1 cellular context compared by ENCODE assay signal in the genomic region with DNA sequence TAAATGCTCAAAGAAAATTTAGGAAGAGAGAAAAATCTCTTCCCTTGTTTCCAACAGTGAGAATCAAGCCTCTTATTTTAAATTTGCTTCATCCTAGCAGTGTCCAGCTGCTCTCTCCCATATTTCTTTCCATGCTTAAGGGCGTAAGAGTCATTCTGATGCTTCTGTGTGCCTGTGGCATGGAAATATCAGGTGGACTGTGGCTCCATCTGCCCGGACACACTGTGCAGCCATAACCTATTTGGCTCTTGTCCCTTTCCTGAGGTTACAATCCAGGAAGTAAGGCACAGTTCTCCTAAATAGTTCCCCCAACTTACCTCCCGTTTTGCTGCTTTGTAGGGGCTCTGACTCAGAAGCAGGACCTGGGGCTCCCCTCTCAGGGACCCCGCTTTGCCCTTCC.
TF ChIP-seq lines count a peak whose summit lies in the region.

No MANE protein-coding gene starts in this region.

TF ChIP-seq in A549, 52 proteins besides CTCF, POLR2A, EP300 and RAD21 (continued from another document):
- TF ChIP-seq, protein P1, sequence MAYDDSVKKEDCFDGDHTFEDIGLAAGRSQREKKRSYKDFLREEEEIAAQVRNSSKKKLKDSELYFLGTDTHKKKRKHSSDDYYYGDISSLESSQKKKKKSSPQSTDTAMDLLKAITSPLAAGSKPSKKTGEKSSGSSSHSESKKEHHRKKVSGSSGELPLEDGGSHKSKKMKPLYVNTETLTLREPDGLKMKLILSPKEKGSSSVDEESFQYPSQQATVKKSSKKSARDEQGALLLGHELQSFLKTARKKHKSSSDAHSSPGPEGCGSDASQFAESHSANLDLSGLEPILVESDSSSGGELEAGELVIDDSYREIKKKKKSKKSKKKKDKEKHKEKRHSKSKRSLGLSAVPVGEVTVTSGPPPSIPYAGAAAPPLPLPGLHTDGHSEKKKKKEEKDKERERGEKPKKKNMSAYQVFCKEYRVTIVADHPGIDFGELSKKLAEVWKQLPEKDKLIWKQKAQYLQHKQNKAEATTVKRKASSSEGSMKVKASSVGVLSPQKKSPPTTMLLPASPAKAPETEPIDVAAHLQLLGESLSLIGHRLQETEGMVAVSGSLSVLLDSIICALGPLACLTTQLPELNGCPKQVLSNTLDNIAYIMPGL (CRISPR knock-in tag; IDR thresholded peaks at IDR 0.05; ENCODE audit: borderline replicate concordance): no peak
- TF ChIP-seq, protein P2, sequence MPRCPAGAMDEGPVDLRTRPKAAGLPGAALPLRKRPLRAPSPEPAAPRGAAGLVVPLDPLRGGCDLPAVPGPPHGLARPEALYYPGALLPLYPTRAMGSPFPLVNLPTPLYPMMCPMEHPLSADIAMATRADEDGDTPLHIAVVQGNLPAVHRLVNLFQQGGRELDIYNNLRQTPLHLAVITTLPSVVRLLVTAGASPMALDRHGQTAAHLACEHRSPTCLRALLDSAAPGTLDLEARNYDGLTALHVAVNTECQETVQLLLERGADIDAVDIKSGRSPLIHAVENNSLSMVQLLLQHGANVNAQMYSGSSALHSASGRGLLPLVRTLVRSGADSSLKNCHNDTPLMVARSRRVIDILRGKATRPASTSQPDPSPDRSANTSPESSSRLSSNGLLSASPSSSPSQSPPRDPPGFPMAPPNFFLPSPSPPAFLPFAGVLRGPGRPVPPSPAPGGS (IDR thresholded peaks at IDR 0.05): no peak
- TF ChIP-seq TP53 (CRISPR knock-in tag; IDR thresholded peaks at IDR 0.05) (no peak), ZC3H11A (IDR thresholded peaks at IDR 0.05) (no peak), NPAS2 (CRISPR knock-in tag; IDR thresholded peaks at IDR 0.05; ENCODE audit: borderline replicate concordance) (no peak), MAFK (IDR thresholded peaks at IDR 0.05; ENCODE audit: partially characterized antibody) (no peak)
- TF ChIP-seq, protein P3, sequence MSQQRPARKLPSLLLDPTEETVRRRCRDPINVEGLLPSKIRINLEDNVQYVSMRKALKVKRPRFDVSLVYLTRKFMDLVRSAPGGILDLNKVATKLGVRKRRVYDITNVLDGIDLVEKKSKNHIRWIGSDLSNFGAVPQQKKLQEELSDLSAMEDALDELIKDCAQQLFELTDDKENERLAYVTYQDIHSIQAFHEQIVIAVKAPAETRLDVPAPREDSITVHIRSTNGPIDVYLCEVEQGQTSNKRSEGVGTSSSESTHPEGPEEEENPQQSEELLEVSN (IDR thresholded peaks at IDR 0.05; ENCODE audit: borderline replicate concordance, low read depth): no peak
